Comparison of ENCODE assay signal across 17 cellular contexts in the genomic region with DNA sequence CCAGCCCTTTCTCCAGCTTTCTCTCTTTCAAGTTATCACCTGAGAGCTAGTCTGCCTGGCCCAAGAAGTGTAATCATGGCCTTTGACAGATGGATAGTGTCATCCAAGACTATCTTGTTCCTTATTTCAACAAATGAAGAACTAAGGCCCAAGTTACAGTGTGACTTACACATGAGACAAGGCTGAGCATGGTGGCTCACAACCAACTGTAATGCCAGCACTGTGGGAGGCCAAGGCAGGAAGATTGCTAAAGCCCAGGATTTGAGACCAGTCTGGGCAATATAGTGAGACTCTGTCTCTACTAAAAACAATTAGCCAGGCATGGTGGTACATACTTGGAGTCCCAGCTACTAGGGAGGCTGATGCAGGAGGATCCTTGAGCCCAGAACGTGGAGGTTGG. TPM values are rescaled to one million over a fixed set of nuclear protein-coding genes. Genes with fewer than 3 reads are reported as not detected.
DNase-seq lines count a peak whose midpoint lies in the region; ATAC-seq, FAIRE-seq and TF ChIP-seq lines count a peak whose summit lies in the region.
"Had no signal": no experiment of that assay in that cellular context is flagged by ENCODE, and none has a peak within 500 bp of the region (broad histone marks: within the 10 kb centered on the region; RNA-seq: fewer than 3 reads in every experiment).

No MANE protein-coding gene starts in this region.

- H4K5ac ChIP-seq in H1 (ENCODE audit: insufficient read length, low read depth, low read length), result peak overlapping the region; percentile 86

- H4K91ac ChIP-seq in H1 (replicated peaks; ENCODE audit: insufficient read length, low read length), result peak overlapping the region; percentile 97

- H3K9me3 ChIP-seq in HUES64 (ENCODE audit: insufficient read depth, low read depth, low read length) (no peaks in the 10 kb centered on the region), H1 (ENCODE audit: insufficient read depth in 2 of 2, low read depth in 1 of 2, low read length in 1 of 2) (peaks cover 0 to 3% of the 10 kb centered on the region in 2 experiments; a peak in 1 of 4 replicates), osteoblast (ENCODE audit: low read depth, low read length) (no peaks in the 10 kb centered on the region)

- TF ChIP-seq EP300 in H1 (IDR thresholded peaks at IDR 0.05; ENCODE audit: borderline replicate concordance in 1 of 2, low read depth in 2 of 2, low read length in 2 of 2), result no peak

- H2BK120ac ChIP-seq in H1 (replicated peaks; ENCODE audit: low read depth, low read length), result peak overlapping the region; percentile 99

- H3K79me1 ChIP-seq in H1 (ENCODE audit: low read depth, low read length), result peaks cover 2% of the 10 kb centered on the region; the same call in 1 of the 2 replicates

- H3K9me3 Mint-ChIP-seq in CD14-positive monocyte, result no peaks in the 10 kb centered on the region
- H3K9me3 Mint-ChIP-seq: activated CD4-positive, alpha-beta T cell treated with anti-CD3 and anti-CD28 coated beads, Interleukin-2, amount 10 ng/mL, durations not matched to agents 7 days and 5 days; stimulated activated memory B cell treated with anti-CD40 and anti-IgM and Interleukin-4, amounts not matched to agents 10 μg/mL and 1 μg/mL and 100 μg/mL, for 72 hours had no signal

- TF ChIP-seq POLR2A in H1 (IDR thresholded peaks at IDR 0.05; ENCODE audit: control extremely low read depth in 1 of 2, low read depth in 2 of 2, low read length in 2 of 2), result no peak

- FAIRE-seq in H1 (lab: Jason Lieb, UNC), result no peak
- FAIRE-seq: GM18507 had no signal

- H3K27ac Mint-ChIP-seq in CD14-positive monocyte, result peak overlapping the region in 4 of 7 donors; percentile 11 to 74 (median 62)
- H3K27ac Mint-ChIP-seq: activated CD4-positive, alpha-beta T cell treated with anti-CD3 and anti-CD28 coated beads, Interleukin-2, amount 10 ng/mL, durations not matched to agents 7 days and 5 days; stimulated activated memory B cell treated with anti-CD40 and anti-IgM and Interleukin-4, amounts not matched to agents 10 μg/mL and 1 μg/mL and 100 μg/mL, for 72 hours had no signal

- no peak overlapping the region for H3K4me3 Mint-ChIP-seq in CD14-positive monocyte
- H3K4me3 Mint-ChIP-seq: activated CD4-positive, alpha-beta T cell treated with anti-CD3 and anti-CD28 coated beads, Interleukin-2, amount 10 ng/mL, durations not matched to agents 7 days and 5 days; stimulated activated memory B cell treated with anti-CD40 and anti-IgM and Interleukin-4, amounts not matched to agents 10 μg/mL and 1 μg/mL and 100 μg/mL, for 72 hours had no signal

- CTCF ChIA-PET in H1 (lab: Charles Lee; ENCODE audit: partially characterized antibody), result no interaction called here

- H2AK5ac ChIP-seq in H1 (ENCODE audit: low read depth, low read length), result peak overlapping the region; percentile 91

- peaks cover 3% of the 10 kb centered on the region; the same call in 1 of the 2 replicates for H3K23me2 ChIP-seq in H1 (ENCODE audit: low read depth, low read length)

- H3K36me3 ChIP-seq in HUES64 (ENCODE audit: insufficient read depth, low read length), result peaks cover 2% of the 10 kb centered on the region
- peaks cover 0 to 3% (median 1%) of the 10 kb centered on the region in 4 experiments; a peak in 2 of 8 replicates for H3K36me3 ChIP-seq in H1 (ENCODE audit: control insufficient read depth in 2 of 4, insufficient read depth in 4 of 4, low read length in 3 of 4)
- peaks cover 3% of the 10 kb centered on the region for H3K36me3 ChIP-seq in osteoblast (ENCODE audit: insufficient read depth, low read length)

- peaks cover 28% of the 10 kb centered on the region for H3K4me1 ChIP-seq in HUES64 (ENCODE audit: insufficient read depth, low read length)
- H3K4me1 ChIP-seq in H1 (replicated peaks in 1 of 4; ENCODE audit: control insufficient read depth in 3 of 4, insufficient read depth in 4 of 4, low read length in 3 of 4), result peaks cover 2 to 17% (median 10%) of the 10 kb centered on the region in 4 experiments; a peak in 6 of 7 replicates
- H3K4me1 ChIP-seq in osteoblast (ENCODE audit: insufficient read depth, low read length), result peaks cover 45% of the 10 kb centered on the region

- H2BK15ac ChIP-seq in H1 (ENCODE audit: low read length), result 0 out of 2 replicates have a peak overlapping the region, but pooled peaks have one; percentile 19

- 95% methylated on average over 1 of the region's 1 CpG for WGBS in HUES64
- WGBS in H1 (ENCODE audit: extremely low coverage in 1 of 2, insufficient coverage in 1 of 2, insufficient read length in 1 of 2, insufficient replicate concordance in 2 of 2, low coverage in 1 of 2, low lambda C conversion rate in 2 of 2, missing lambda C conversion rate in 1 of 2), 2 experiments, result 85% methylated on average over 1 of the region's 1 CpG; no CpG with 5 or more reads in 1 of the 2 experiments

- H3K79me2 ChIP-seq in H1 (ENCODE audit: control insufficient read depth in 1 of 2, insufficient read depth in 2 of 2, low read length in 2 of 2) (peaks cover 4 to 10% of the 10 kb centered on the region in 2 experiments; a peak in 2 of 4 replicates), osteoblast (ENCODE audit: insufficient read depth, low read length) (peaks cover 6% of the 10 kb centered on the region)

- no peak overlapping the region for H3K4me3 ChIP-seq in HUES64 (ENCODE audit: low read length)
- H3K4me3 ChIP-seq in H1 (ENCODE audit: extremely low read depth in 1 of 4, insufficient read depth in 2 of 4, low read depth in 3 of 4, low read length in 4 of 4), result no peak overlapping the region
- no peak overlapping the region for H3K4me3 ChIP-seq in osteoblast (ENCODE audit: insufficient read depth, low read length)
- H3K4me3 ChIP-seq: BLaER1 treated with 17β-estradiol and CSF1 and Interleukin-3, amounts not matched to agents 10 nM and 100 nM had no signal

- no peak overlapping the region for H3K56ac ChIP-seq in H1 (replicated peaks; ENCODE audit: insufficient read length, low read depth, low read length)

- no peak overlapping the region for H3K4me2 ChIP-seq in H1 (ENCODE audit: insufficient read depth in 1 of 2, low read depth in 2 of 2, low read length in 2 of 2)
- H3K4me2 ChIP-seq in osteoblast (ENCODE audit: insufficient read depth, low read length), result no peak overlapping the region
- H3K4me2 ChIP-seq: KMS-11 had no signal

- peaks cover 0 to 4% (median 0%) of the 10 kb centered on the region in 3 donors for H3K27me3 Mint-ChIP-seq in CD14-positive monocyte (ENCODE audit: low read depth in 3 of 3)
- H3K27me3 Mint-ChIP-seq: activated CD4-positive, alpha-beta T cell treated with anti-CD3 and anti-CD28 coated beads, Interleukin-2, amount 10 ng/mL, durations not matched to agents 7 days and 5 days; stimulated activated memory B cell treated with anti-CD40 and anti-IgM and Interleukin-4, amounts not matched to agents 10 μg/mL and 1 μg/mL and 100 μg/mL, for 72 hours had no signal

- peak overlapping the region; percentile 94 for H3K4ac ChIP-seq in H1 (replicated peaks; ENCODE audit: insufficient read length, low read depth, low read length)

- H3K9ac ChIP-seq in HUES64 (ENCODE audit: low read depth, low read length) (no peak overlapping the region), H1 (replicated peaks in 1 of 4; ENCODE audit: extremely low read depth in 1 of 4, low read depth in 3 of 4, low read length in 3 of 4) (no peak overlapping the region)
- H3K9ac ChIP-seq: BLaER1 treated with 17β-estradiol and CSF1 and Interleukin-3, amounts not matched to agents 10 nM and 100 nM; KMS-11 had no signal

- peak overlapping the region; percentile 95; the same call in 1 of the 2 replicates for H2BK20ac ChIP-seq in H1 (ENCODE audit: low read length)

- no peak overlapping the region for H4K8ac ChIP-seq in H1 (ENCODE audit: extremely low read depth, insufficient read depth, low read length)

- no peak for TF ChIP-seq RAD21 in H1 (IDR thresholded peaks at IDR 0.05 in 1 of 2, conservative IDR thresholded peaks at IDR 0.05 in 1 of 2; ENCODE audit: low read depth in 2 of 2, low read length in 2 of 2)

- H4K20me1 ChIP-seq in H1 (replicated peaks in 1 of 2; ENCODE audit: control insufficient read depth in 1 of 2, insufficient read depth in 2 of 2, low read length in 2 of 2), result peaks cover 0 to under 1% of the 10 kb centered on the region in 2 experiments
- no peaks in the 10 kb centered on the region for H4K20me1 ChIP-seq in osteoblast (ENCODE audit: insufficient read depth, low read length)

- H3K4me1 Mint-ChIP-seq in CD14-positive monocyte, result peaks cover 34% of the 10 kb centered on the region

- H2AFZ ChIP-seq in H1 (ENCODE audit: low read length) (no peak overlapping the region), osteoblast (ENCODE audit: low read length) (peak overlapping the region; percentile 38)

- no peak overlapping the region for H3K14ac ChIP-seq in H1 (ENCODE audit: insufficient read length)

- intact Hi-C loops in CD14-positive monocyte (cut with micrococcal nuclease), result loop anchor here in 1 of 2 donors (5.0 to 10.0 kb wide), 5 partner anchors 85 to 1245 kb away; partner anchors contain the start of genes L3MBTL2, ST13, TEF and TOB2

- peak overlapping the region; percentile 99 for H2BK12ac ChIP-seq in H1 (ENCODE audit: low read depth, low read length)

- no peaks in the 10 kb centered on the region for H3K27me3 ChIP-seq in HUES64 (ENCODE audit: insufficient read depth, low read length)
- no peaks in the 10 kb centered on the region for H3K27me3 ChIP-seq in H1 (replicated peaks in 1 of 4; ENCODE audit: control insufficient read depth in 3 of 4, extremely low read depth in 1 of 4, insufficient read depth in 3 of 4, low read length in 3 of 4)
- H3K27me3 ChIP-seq in osteoblast (ENCODE audit: insufficient read depth, low read length), result no peaks in the 10 kb centered on the region
- H3K27me3 ChIP-seq: BLaER1 treated with 17β-estradiol and CSF1 and Interleukin-3, amounts not matched to agents 10 nM and 100 nM had no signal

- ATAC-seq in HG03280 (IDR thresholded peaks at IDR 0.05; ENCODE audit: unreplicated experiment) (no peak), GM21360 (IDR thresholded peaks at IDR 0.05; ENCODE audit: unreplicated experiment) (no peak)
- ATAC-seq: stimulated activated memory B cell treated with anti-CD40 and anti-IgM and Interleukin-4, amounts not matched to agents 10 μg/mL and 1 μg/mL and 100 μg/mL, for 72 hours had no signal

- no peak overlapping the region for H3K23ac ChIP-seq in H1 (ENCODE audit: insufficient read length)

- TF ChIP-seq CTCF in CD14-positive monocyte (IDR thresholded peaks at IDR 0.05) (no peak), H1 (IDR thresholded peaks at IDR 0.05; ENCODE audit: control extremely low read depth in 1 of 3, insufficient read depth in 1 of 3, low read depth in 1 of 3, low read length in 3 of 3) (no peak), osteoblast (IDR thresholded peaks at IDR 0.05; ENCODE audit: extremely low read depth, low read depth, low read length) (no peak)

- peak overlapping the region; percentile 88 for H3K18ac ChIP-seq in H1 (ENCODE audit: extremely low read depth, low read length)

- no peak for DNase-seq in CD14-positive monocyte (ENCODE audit: low spot score)
- no peak for DNase-seq in H1 (ENCODE audit: low read depth in 1 of 2, low spot score in 2 of 2)
- peak; percentile 80 for DNase-seq in osteoblast (ENCODE audit: insufficient read length, low spot score, missing footprints)
- no peak for DNase-seq in NCI-H2081 (lab: John Stamatoyannopoulos, UW)
- no peak for DNase-seq in D341Med (ENCODE audit: low spot score)
- DNase-seq: activated CD4-positive, alpha-beta T cell treated with anti-CD3 and anti-CD28 coated beads, Interleukin-2, amount 10 ng/mL, durations not matched to agents 7 days and 5 days; activated gamma-delta T cell treated with Interleukin-2 at 50 U/mL for 16 hours; caudate nucleus; GF-D8; NCI-H2081 treated with DMSO at 0.1 percent for 48 hours had no signal

- peak overlapping the region; percentile 88 for H2BK5ac ChIP-seq in H1 (ENCODE audit: low read depth, low read length)

- H3K27ac ChIP-seq in HUES64 (ENCODE audit: low read depth, low read length) (peak overlapping the region; percentile 28), H1 (ENCODE audit: low read depth, low read length) (peak overlapping the region; percentile 56; the same call in 1 of the 2 replicates), osteoblast (ENCODE audit: low read depth, low read length) (peak overlapping the region; percentile 82)
- H3K27ac ChIP-seq: BLaER1 treated with 17β-estradiol and CSF1 and Interleukin-3, amounts not matched to agents 10 nM and 100 nM; KMS-11 had no signal

- POLR2A ChIA-PET in H1 (lab: Charles Lee; ENCODE audit: partially characterized antibody), result interaction anchor here (0.8 to 2.0 kb wide), 2 partner anchors 12 to 52 kb away, joined by 3 to 5 read pairs; partner anchors contain the start of gene ZC3H7B

- peaks cover 0 to 1% of the 10 kb centered on the region in 2 donors for H3K36me3 Mint-ChIP-seq in CD14-positive monocyte
- H3K36me3 Mint-ChIP-seq: stimulated activated memory B cell treated with anti-CD40 and anti-IgM and Interleukin-4, amounts not matched to agents 10 μg/mL and 1 μg/mL and 100 μg/mL, for 72 hours had no signal

RNA-seq across cellular contexts. Expression of gene RANGAP1, which starts 3.7 kb away (rescaled TPM):
- 1 to 10 TPM; 8.3 to 8.5 TPM for polyA plus RNA-seq in CD14-positive monocyte
- 84.8 TPM for polyA plus RNA-seq in HUES64 (2013, experiment 1 of 2)
- polyA plus RNA-seq in HUES64 (2013, experiment 2 of 2), result 81.4 TPM
- 171 and 176 TPM in 2 replicates for total RNA-seq in H1 (2021; fragmentation: NEBNext Ultra II Directional; extraction: Animal tissue kit (Norgen Biotek cat#: 25700))
- polyA plus RNA-seq in H1 (2011; rRNA removed), result 121 and 190 TPM in 2 replicates
- 168 TPM for polyA plus RNA-seq in H1 (2011; cell fraction: cytosol; rRNA removed)
- 215 TPM for polyA plus RNA-seq in H1 (2011; cell fraction: nucleus; rRNA removed)
- 115 to 161 TPM (median 143 TPM) in 4 replicates for polyA plus RNA-seq in H1 (2012, experiment 1 of 2)
- 150 TPM for polyA plus RNA-seq in H1 (2012, experiment 2 of 2)
- polyA plus RNA-seq in H1 (2013, experiment 1 of 2), result 62.4 TPM
- polyA plus RNA-seq in H1 (2013, experiment 2 of 2), result 60.5 TPM
- polyA minus RNA-seq in H1 (2011; rRNA and poly(A)+ RNA removed), result 105 and 127 TPM in 2 replicates
- 88.7 TPM for polyA minus RNA-seq in H1 (2011; cell fraction: cytosol; rRNA and poly(A)+ RNA removed)
- polyA minus RNA-seq in H1 (2011; cell fraction: nucleus; rRNA and poly(A)+ RNA removed), result 64.5 TPM
- 29.8 and 31.8 TPM in 2 replicates for total RNA-seq in osteoblast

RNA-seq across cellular contexts. Expression of gene ZC3H7B, which starts 11.6 kb away (rescaled TPM):
- under 1 TPM; 0.31 to 0.49 TPM for polyA plus RNA-seq in CD14-positive monocyte
- polyA plus RNA-seq in HUES64 (2013, experiment 1 of 2), result 30.8 TPM
- 32.1 TPM for polyA plus RNA-seq in HUES64 (2013, experiment 2 of 2)
- 77.3 and 78.6 TPM in 2 replicates for total RNA-seq in H1 (2021; fragmentation: NEBNext Ultra II Directional; extraction: Animal tissue kit (Norgen Biotek cat#: 25700))
- 35.5 and 57.5 TPM in 2 replicates for polyA plus RNA-seq in H1 (2011; rRNA removed)
- polyA plus RNA-seq in H1 (2011; cell fraction: cytosol; rRNA removed), result 42.1 TPM
- 87.3 TPM for polyA plus RNA-seq in H1 (2011; cell fraction: nucleus; rRNA removed)
- polyA plus RNA-seq in H1 (2012, experiment 1 of 2), result 41.9 to 56.5 TPM (median 51.0 TPM) in 4 replicates
- 38.4 TPM for polyA plus RNA-seq in H1 (2012, experiment 2 of 2)
- polyA plus RNA-seq in H1 (2013, experiment 1 of 2), result 30.2 TPM
- polyA plus RNA-seq in H1 (2013, experiment 2 of 2), result 29.2 TPM
- polyA minus RNA-seq in H1 (2011; rRNA and poly(A)+ RNA removed), result 29.4 and 36.8 TPM in 2 replicates
- 33.5 TPM for polyA minus RNA-seq in H1 (2011; cell fraction: cytosol; rRNA and poly(A)+ RNA removed)
- polyA minus RNA-seq in H1 (2011; cell fraction: nucleus; rRNA and poly(A)+ RNA removed), result 25.9 TPM
- 43.6 and 53.6 TPM in 2 replicates for total RNA-seq in osteoblast

RNA-seq across cellular contexts. Expression of gene CHADL, which starts 49.0 kb away (rescaled TPM):
- polyA plus RNA-seq in CD14-positive monocyte (under 1 TPM; 0.27 to 0.35 TPM), H1 (2011; rRNA removed) (1.4 and 2.2 TPM in 2 replicates)
- 0.20 TPM for polyA plus RNA-seq in HUES64 (2013, experiment 1 of 2)
- polyA plus RNA-seq in HUES64 (2013, experiment 2 of 2), result 0.63 TPM
- 0.78 and 0.84 TPM in 2 replicates for total RNA-seq in H1 (2021; fragmentation: NEBNext Ultra II Directional; extraction: Animal tissue kit (Norgen Biotek cat#: 25700))
- polyA plus RNA-seq in H1 (2011; cell fraction: cytosol; rRNA removed), result 0.90 TPM
- 2.2 TPM for polyA plus RNA-seq in H1 (2011; cell fraction: nucleus; rRNA removed)
- polyA plus RNA-seq in H1 (2012, experiment 1 of 2), result 0.17 to 0.53 TPM (median 0.47 TPM) in 4 replicates
- polyA plus RNA-seq in H1 (2012, experiment 2 of 2), result 0.73 TPM
- polyA plus RNA-seq in H1 (2013, experiment 1 of 2), result 0.57 TPM
- polyA plus RNA-seq in H1 (2013, experiment 2 of 2), result 0.55 TPM
- 0.29 and 0.32 TPM in 2 replicates for polyA minus RNA-seq in H1 (2011; rRNA and poly(A)+ RNA removed)
- polyA minus RNA-seq in H1 (2011; cell fraction: cytosol; rRNA and poly(A)+ RNA removed), result not detected
- polyA minus RNA-seq in H1 (2011; cell fraction: nucleus; rRNA and poly(A)+ RNA removed), result 2.7 TPM
- total RNA-seq in osteoblast, result 1.1 and 1.2 TPM in 2 replicates

Comparison
In these comparisons a context has a peak if more than half of its experiments do, and no peak if none do; other contexts are left out.
1. H3K27ac ChIP-seq: peak in every context shown above with its lines; median percentile 82 in osteoblast; 56 in H1; 28 in HUES64.